In genomic region chr22:30649430-30650007, GRCh38 we compare ENCODE assay signal across 8 cellular contexts. TPM values are rescaled to one million over a fixed set of nuclear protein-coding genes. Genes with fewer than 3 reads are reported as not detected.
A peak's percentile ranks its signal among the peaks of the same experiment; 100 is the strongest.
DNase-seq lines count a peak whose midpoint lies in the region; ATAC-seq and TF ChIP-seq lines count a peak whose summit lies in the region.

No MANE protein-coding gene starts in this region.

- H3K9me3 ChIP-seq in psoas muscle: no peaks in the 10 kb centered on the region

- intact Hi-C loops in psoas muscle (cut with DNase I): no loop called here

- peak; percentile 69 to 83 (median 78) for ATAC-seq in psoas muscle
- no peak for ATAC-seq in GM21737 (IDR thresholded peaks at IDR 0.05; ENCODE audit: unreplicated experiment)

- TF ChIP-seq CTCF in GM12874 (IDR thresholded peaks at IDR 0.05; ENCODE audit: insufficient read depth, low read depth, low read length): peak; percentile 29; the same call in 1 of the 2 replicates
- TF ChIP-seq CTCF in psoas muscle (IDR thresholded peaks at IDR 0.05): no peak

- peaks cover 0 to 10% of the 10 kb centered on the region in 2 donors for H3K36me3 ChIP-seq in psoas muscle (ENCODE audit: insufficient read depth in 1 of 2, low read depth in 1 of 2)

- H3K27me3 ChIP-seq in psoas muscle (ENCODE audit: insufficient read depth in 3 of 3, low read length in 2 of 3): no peaks in the 10 kb centered on the region

- H3K27ac ChIP-seq in psoas muscle: no peak overlapping the region

- peak in 49 of 76 experiments; percentile 8 to 60 (median 36) for DNase-seq in HUDEP-2 (lab: John Stamatoyannopoulos, UW; ENCODE audit: unreplicated experiment in 76 of 76)
- peak; percentile 56 for DNase-seq in activated CD4-positive, alpha-beta T cell treated with anti-CD3 and anti-CD28 coated beads, Interleukin-2, amount 50 U/mL, for 1 hour
- DNase-seq in effector CD4-positive, alpha-beta T cell: peak; percentile 42
- peak; percentile 62 to 68 for DNase-seq in psoas muscle
- DNase-seq in NCI-H2196 (lab: John Stamatoyannopoulos, UW; ENCODE audit: unreplicated experiment): no peak
- DNase-seq in middle frontal gyrus (ENCODE audit: extremely low spot score, low spot score): no peak

- H3K4me1 ChIP-seq in psoas muscle: peaks cover 11% of the 10 kb centered on the region

- no peak overlapping the region for H3K4me3 ChIP-seq in psoas muscle

- 49 to 67% (median 49%) methylated on average over 6 to 7 of the region's 7 CpGs for WGBS in psoas muscle, 3 donors

RNA-seq across cellular contexts. Expression of gene SLC35E4, which starts 13.9 kb away (rescaled TPM):
- total RNA-seq in psoas muscle: 10 to 100 TPM in 1 of 4 donors, 1 to 10 TPM in 3; 5.8 to 11.5 (median 7.2) TPM
- 10 to 100 TPM in 1 of 3 donors, 1 to 10 TPM in 2; 2.6 to 11.0 (median 6.8) TPM for polyA plus RNA-seq in psoas muscle

RNA-seq across cellular contexts. Expression of gene DUSP18, which starts 18.2 kb away (rescaled TPM):
- 1 to 10 TPM in 3 of 4 donors, under 1 TPM in 1; 0.69 to 1.6 (median 1.3) TPM for total RNA-seq in psoas muscle
- polyA plus RNA-seq in psoas muscle: 1 to 10 TPM in 2 of 3 donors, under 1 TPM in 1; 0.65 to 3.8 (median 1.5) TPM

RNA-seq across cellular contexts. Expression of gene TCN2, which starts 42.5 kb away (rescaled TPM):
- 10 to 100 TPM in 1 of 4 donors, 1 to 10 TPM in 3; 5.5 to 11.7 (median 9.0) TPM for total RNA-seq in psoas muscle
- polyA plus RNA-seq in psoas muscle: 1 to 10 TPM; 5.9 to 9.9 (median 7.0) TPM

RNA-seq across cellular contexts. Expression of gene OSBP2, which starts 45.2 kb away (rescaled TPM):
- 1 to 10 TPM; 2.5 to 8.2 (median 3.3) TPM for total RNA-seq in psoas muscle
- 1 to 10 TPM in 2 of 3 donors, under 1 TPM in 1; 0.27 to 1.7 (median 1.4) TPM for polyA plus RNA-seq in psoas muscle

RNA-seq across cellular contexts. Expression of gene PES1, which starts 57.8 kb away (rescaled TPM):
- total RNA-seq in psoas muscle: 10 to 100 TPM; 32.8 to 74.8 (median 63.7) TPM
- polyA plus RNA-seq in psoas muscle: 100 to 1,000 TPM in 1 of 3 donors, 10 to 100 TPM in 2; 55.9 to 100 (median 69.4) TPM

Comparison
In these comparisons a context has a peak if more than half of its experiments do, and no peak if none do; other contexts are left out.
1. DNase-seq: peak in HUDEP-2 (49 of 76), activated CD4-positive, alpha-beta T cell treated with anti-CD3 and anti-CD28 coated beads, Interleukin-2, amount 50 U/mL, for 1 hour (single experiment), effector CD4-positive, alpha-beta T cell (single experiment) and psoas muscle (2 of 2); none in NCI-H2196 (single experiment) and middle frontal gyrus (single experiment).